In genomic region chr3:160435095-160435494, GRCh38 we compare ENCODE assay signal across 2 cellular contexts.
TF ChIP-seq lines count a peak whose summit lies in the region.

No MANE protein-coding gene starts in this region.

TF ChIP-seq in HepG2, 621 proteins besides CTCF, POLR2A, EP300 and RAD21:
- TF ChIP-seq AGO2 (optimal IDR thresholded peaks at IDR 0.05; ENCODE audit: low read depth, low read length), result peak; percentile 1
- no peak for TF ChIP-seq CREB3 (CRISPR knock-in tag; IDR thresholded peaks at IDR 0.05)
- no peak for TF ChIP-seq SSRP1 (CRISPR knock-in tag; IDR thresholded peaks at IDR 0.05)
- TF ChIP-seq REST (IDR thresholded peaks at IDR 0.05; ENCODE audit: borderline replicate concordance in 1 of 2, low read depth in 1 of 2, low read length in 2 of 2), result no peak
- no peak for TF ChIP-seq GATA4 (IDR thresholded peaks at IDR 0.05; ENCODE audit: borderline replicate concordance, low read depth)
- no peak for TF ChIP-seq ZNF776 (CRISPR knock-in tag; IDR thresholded peaks at IDR 0.05)
TF ChIP-seq in HepG2: peak in this region for 1.

TF ChIP-seq in GM12878, 131 proteins besides CTCF, POLR2A, EP300 and RAD21:
- TF ChIP-seq RELB (IDR thresholded peaks at IDR 0.05; ENCODE audit: low read depth), result no peak
- 0 out of 2 replicates have a peak, but pooled peaks have one; percentile 25 for TF ChIP-seq POLR2AphosphoS5 (IDR thresholded peaks at IDR 0.05; ENCODE audit: low read length)
- TF ChIP-seq CBFB (IDR thresholded peaks at IDR 0.05; ENCODE audit: low read depth), result no peak
- TF ChIP-seq NRF1 (conservative IDR thresholded peaks at IDR 0.05; ENCODE audit: low read depth, low read length), result no peak
